1 cellular context compared by ENCODE assay signal in genomic region chr13:113602291-113602970, GRCh38.
TF ChIP-seq lines count a peak whose summit lies in the region.

No MANE protein-coding gene starts in this region.

TF ChIP-seq in GM23338, 12 proteins besides CTCF, POLR2A, EP300 and RAD21 (continued from another document):
- TF ChIP-seq ZNF462 (CRISPR knock-in tag; IDR thresholded peaks at IDR 0.05) (no peak), POLR2AphosphoS5 (IDR thresholded peaks at IDR 0.05; ENCODE audit: low read depth) (no peak), JUNB (IDR thresholded peaks at IDR 0.05; ENCODE audit: unreplicated experiment) (no peak), STAT1 (IDR thresholded peaks at IDR 0.05; ENCODE audit: unreplicated experiment) (no peak), EZH2 (IDR thresholded peaks at IDR 0.05; ENCODE audit: low read depth, unreplicated experiment) (no peak), EZH2phosphoT487 (IDR thresholded peaks at IDR 0.05; ENCODE audit: unreplicated experiment) (no peak), ZNF114 (CRISPR knock-in tag; IDR thresholded peaks at IDR 0.05) (no peak), ZNF331 (CRISPR knock-in tag; IDR thresholded peaks at IDR 0.05; ENCODE audit: low read depth) (no peak)
